In genomic region chr1:88935522-88936222, GRCh38 we compare ENCODE assay signal across 8 cellular contexts. TPM values are rescaled to one million over a fixed set of nuclear protein-coding genes. Genes with fewer than 3 reads are reported as not detected.
DNase-seq lines count a peak whose midpoint lies in the region; ATAC-seq and TF ChIP-seq lines count a peak whose summit lies in the region.

No MANE protein-coding gene starts in this region.

- H2AFZ ChIP-seq in DND-41 (ENCODE audit: low read depth, low read length) (no peak overlapping the region), OCI-LY1 (ENCODE audit: low read length) (no peak overlapping the region)

- no peaks in the 10 kb centered on the region for H3K4me1 ChIP-seq in DND-41 (ENCODE audit: insufficient read depth, low read length)
- no peaks in the 10 kb centered on the region for H3K4me1 ChIP-seq in OCI-LY1 (ENCODE audit: insufficient read depth, low read length, severe bottlenecking)

- no peak overlapping the region for H3K4me3 ChIP-seq in DND-41 (ENCODE audit: low read depth in 1 of 2, low read length in 2 of 2)
- no peak overlapping the region for H3K4me3 ChIP-seq in OCI-LY1 (ENCODE audit: low read depth, low read length, poor library complexity, severe bottlenecking)

- H3K4me2 ChIP-seq in DND-41 (ENCODE audit: insufficient read depth, low read length), result no peak overlapping the region
- H3K4me2 ChIP-seq in OCI-LY1 (ENCODE audit: low read length), result no peak overlapping the region

- H3K9me2 ChIP-seq in OCI-LY1 (ENCODE audit: low read depth, low read length), result no peaks in the 10 kb centered on the region

- H4K20me1 ChIP-seq in DND-41 (ENCODE audit: insufficient read depth, low read length), result no peaks in the 10 kb centered on the region
- no peaks in the 10 kb centered on the region for H4K20me1 ChIP-seq in OCI-LY1 (ENCODE audit: insufficient read depth, low read length)

- TF ChIP-seq CTCF in DND-41 (IDR thresholded peaks at IDR 0.05; ENCODE audit: borderline replicate concordance, extremely low read depth, low read length, poor library complexity, severe bottlenecking) (peak; percentile 80), HFFc6 (IDR thresholded peaks at IDR 0.05) (peak; percentile 90), OCI-LY1 (IDR thresholded peaks at IDR 0.05; ENCODE audit: low read length) (peak; percentile 79)

- peak; percentile 66; the same call in 1 of the 3 replicates for ATAC-seq in DND-41 (ENCODE audit: insufficient read depth, low read depth)
- ATAC-seq in effector memory CD8-positive, alpha-beta T cell (replicated peaks), result peak; percentile 52
- peak; percentile 53 to 65 for ATAC-seq in naive thymus-derived CD8-positive, alpha-beta T cell
- ATAC-seq in GM21390 (IDR thresholded peaks at IDR 0.05; ENCODE audit: unreplicated experiment), result no peak

- peaks cover 15% of the 10 kb centered on the region for H3K36me3 Mint-ChIP-seq in HFFc6 (ENCODE audit: low read depth)
- peaks cover 43% of the 10 kb centered on the region for H3K36me3 Mint-ChIP-seq in effector memory CD8-positive, alpha-beta T cell (ENCODE audit: insufficient read depth)
- peaks cover 13 to 75% (median 55%) of the 10 kb centered on the region in 3 donors for H3K36me3 Mint-ChIP-seq in naive thymus-derived CD8-positive, alpha-beta T cell
- peaks cover 52% of the 10 kb centered on the region for H3K36me3 Mint-ChIP-seq in activated naive CD8-positive, alpha-beta T cell treated with anti-CD3 and anti-CD28 coated beads for 36 hours

- H3K79me2 ChIP-seq in DND-41 (ENCODE audit: insufficient read depth, low read length) (no peaks in the 10 kb centered on the region), OCI-LY1 (ENCODE audit: insufficient read depth, low read length) (no peaks in the 10 kb centered on the region)

- H3K4me1 Mint-ChIP-seq in HFFc6 (ENCODE audit: low read depth), result no peaks in the 10 kb centered on the region
- no peaks in the 10 kb centered on the region for H3K4me1 Mint-ChIP-seq in effector memory CD8-positive, alpha-beta T cell (ENCODE audit: low read depth in 2 of 2)
- H3K4me1 Mint-ChIP-seq in naive thymus-derived CD8-positive, alpha-beta T cell, result peaks cover 2 to 9% (median 6%) of the 10 kb centered on the region in 4 donors
- H3K4me1 Mint-ChIP-seq in activated naive CD8-positive, alpha-beta T cell treated with anti-CD3 and anti-CD28 coated beads for 36 hours, result peaks cover 7% of the 10 kb centered on the region

- no peaks in the 10 kb centered on the region for H3K9me3 Mint-ChIP-seq in HFFc6
- no peaks in the 10 kb centered on the region for H3K9me3 Mint-ChIP-seq in effector memory CD8-positive, alpha-beta T cell
- H3K9me3 Mint-ChIP-seq in naive thymus-derived CD8-positive, alpha-beta T cell, result no peaks in the 10 kb centered on the region
- H3K9me3 Mint-ChIP-seq in activated naive CD8-positive, alpha-beta T cell treated with anti-CD3 and anti-CD28 coated beads for 36 hours, result peaks cover 1% of the 10 kb centered on the region

- H3K36me3 ChIP-seq in DND-41 (ENCODE audit: insufficient read depth, low read length) (peaks cover 67% of the 10 kb centered on the region), OCI-LY1 (ENCODE audit: insufficient read depth, low read length) (peaks cover 26% of the 10 kb centered on the region)

- no peaks in the 10 kb centered on the region for H3F3A ChIP-seq in OCI-LY1 (ENCODE audit: insufficient read depth, low read length)

- H3K27ac Mint-ChIP-seq in HFFc6, result no peak overlapping the region
- peak overlapping the region in 1 of 2 donors; percentile 7 for H3K27ac Mint-ChIP-seq in effector memory CD8-positive, alpha-beta T cell
- peak overlapping the region in 1 of 10 donors; percentile 12 for H3K27ac Mint-ChIP-seq in naive thymus-derived CD8-positive, alpha-beta T cell
- H3K27ac Mint-ChIP-seq in activated naive CD8-positive, alpha-beta T cell treated with anti-CD3 and anti-CD28 coated beads for 36 hours, result no peak overlapping the region

- no peak overlapping the region for H3K9ac ChIP-seq in DND-41 (ENCODE audit: low read depth, low read length)
- no peak overlapping the region for H3K9ac ChIP-seq in OCI-LY1 (ENCODE audit: low read length)

- H3K4me3 Mint-ChIP-seq in HFFc6, result no peak overlapping the region
- no peak overlapping the region for H3K4me3 Mint-ChIP-seq in effector memory CD8-positive, alpha-beta T cell
- H3K4me3 Mint-ChIP-seq in naive thymus-derived CD8-positive, alpha-beta T cell, result no peak overlapping the region
- no peak overlapping the region for H3K4me3 Mint-ChIP-seq in activated naive CD8-positive, alpha-beta T cell treated with anti-CD3 and anti-CD28 coated beads for 36 hours

- no peak overlapping the region for H3K27ac ChIP-seq in DND-41 (ENCODE audit: low read length)
- no peak overlapping the region for H3K27ac ChIP-seq in OCI-LY1 (ENCODE audit: low read depth, low read length, poor library complexity, severe bottlenecking)

- no peaks in the 10 kb centered on the region; the same call in 1 of the 2 replicates for H3K27me3 Mint-ChIP-seq in HFFc6 (ENCODE audit: insufficient read depth)
- no peaks in the 10 kb centered on the region for H3K27me3 Mint-ChIP-seq in effector memory CD8-positive, alpha-beta T cell
- H3K27me3 Mint-ChIP-seq in naive thymus-derived CD8-positive, alpha-beta T cell, result no peaks in the 10 kb centered on the region
- H3K27me3 Mint-ChIP-seq in activated naive CD8-positive, alpha-beta T cell treated with anti-CD3 and anti-CD28 coated beads for 36 hours, result no peaks in the 10 kb centered on the region

- DNase-seq in DND-41 (no peak), HFFc6 (peak; percentile 29), T1000 (lab: John Stamatoyannopoulos, UW) (no peak)
- peak; percentile 6 to 12 (median 9) for DNase-seq in effector memory CD8-positive, alpha-beta T cell
- DNase-seq in naive thymus-derived CD8-positive, alpha-beta T cell, result peak in 4 of 10 donors; percentile 13 to 45 (median 31)
- DNase-seq in activated naive CD8-positive, alpha-beta T cell treated with anti-CD3 and anti-CD28 coated beads for 36 hours, result no peak

- POLR2A ChIA-PET in naive thymus-derived CD8-positive, alpha-beta T cell (lab: Charles Lee), result no interaction called here

- H3K9me3 ChIP-seq in DND-41 (ENCODE audit: insufficient read depth, low read length, severe bottlenecking) (no peaks in the 10 kb centered on the region), OCI-LY1 (ENCODE audit: low read length) (no peaks in the 10 kb centered on the region)

- no peaks in the 10 kb centered on the region for H3K27me3 ChIP-seq in DND-41 (ENCODE audit: insufficient read depth, low read length, poor library complexity)
- no peaks in the 10 kb centered on the region for H3K27me3 ChIP-seq in OCI-LY1 (ENCODE audit: insufficient read depth, low read length)

RNA-seq across cellular contexts. Expression of gene GTF2B, which starts 44.3 kb away (rescaled TPM):
- 10 to 100 TPM; 24.8 to 29.7 (median 27.0) TPM for total RNA-seq in HFFc6 (2021; fragmentation: NEBNext Ultra II Directional; extraction: Animal tissue kit (Norgen Biotek cat#: 25700))
- 10 to 100 TPM; 44.3 to 47.3 TPM for total RNA-seq in naive thymus-derived CD8-positive, alpha-beta T cell
- 10 to 100 TPM; 43.1 to 56.8 (median 45.1) TPM for polyA plus RNA-seq in naive thymus-derived CD8-positive, alpha-beta T cell
- total RNA-seq in activated naive CD8-positive, alpha-beta T cell treated with anti-CD3 and anti-CD28 coated beads for 36 hours, result 10 to 100 TPM; 42.8 TPM

RNA-seq across cellular contexts. Expression of gene KYAT3, which starts 56.8 kb away (rescaled TPM):
- total RNA-seq in HFFc6 (2021; fragmentation: NEBNext Ultra II Directional; extraction: Animal tissue kit (Norgen Biotek cat#: 25700)), result 10 to 100 TPM; 18.1 to 25.4 (median 23.7) TPM
- total RNA-seq in naive thymus-derived CD8-positive, alpha-beta T cell, result 10 to 100 TPM; 26.6 to 28.2 TPM
- polyA plus RNA-seq in naive thymus-derived CD8-positive, alpha-beta T cell, result 10 to 100 TPM; 20.6 to 25.2 (median 22.8) TPM
- total RNA-seq in activated naive CD8-positive, alpha-beta T cell treated with anti-CD3 and anti-CD28 coated beads for 36 hours, result 10 to 100 TPM; 51.7 to 53.3 TPM

RNA-seq across cellular contexts. Expression of gene RBMXL1, which starts 56.8 kb away (rescaled TPM):
- total RNA-seq in HFFc6 (2021; fragmentation: NEBNext Ultra II Directional; extraction: Animal tissue kit (Norgen Biotek cat#: 25700)), result 1 to 10 TPM; 5.5 to 9.7 (median 8.2) TPM
- total RNA-seq in naive thymus-derived CD8-positive, alpha-beta T cell, result 10 to 100 TPM; 20.3 to 21.6 TPM
- 10 to 100 TPM in 2 of 3 donors, 1 to 10 TPM in 1; 9.5 to 10.8 (median 10.2) TPM for polyA plus RNA-seq in naive thymus-derived CD8-positive, alpha-beta T cell
- 10 to 100 TPM; 25.7 to 25.8 TPM for total RNA-seq in activated naive CD8-positive, alpha-beta T cell treated with anti-CD3 and anti-CD28 coated beads for 36 hours

Comparison
In these comparisons a context has a peak if more than half of its experiments do, and no peak if none do; other contexts are left out.
1. DNase-seq: peak in HFFc6 (single experiment) and effector memory CD8-positive, alpha-beta T cell (3 of 3); none in DND-41 (single experiment), activated naive CD8-positive, alpha-beta T cell treated with anti-CD3 and anti-CD28 coated beads for 36 hours (single experiment) and T1000 (single experiment).
2. Peak in every context shown above with its lines, with median percentiles within 50 percentile points of each other: CTCF ChIP-seq.